Comparison of ENCODE assay signal across 12 cellular contexts in genomic region chr6:35049346-35049745, GRCh38.
DNase-seq lines count a peak whose midpoint lies in the region; ATAC-seq, FAIRE-seq and TF ChIP-seq lines count a peak whose summit lies in the region.
"Had no signal": no experiment of that assay in that cellular context is flagged by ENCODE, and none has a peak within 500 bp of the region (broad histone marks: within the 10 kb centered on the region; RNA-seq: fewer than 3 reads in every experiment).

No MANE protein-coding gene starts in this region.

- H4K20me1 ChIP-seq in fibroblast of lung (ENCODE audit: control insufficient read depth, extremely low read depth, insufficient read depth, low read length), result no peaks in the 10 kb centered on the region

- H3K9me3 ChIP-seq in heart left ventricle (no peaks in the 10 kb centered on the region), fibroblast of lung (ENCODE audit: control insufficient read depth, insufficient read depth, low read depth, low read length) (no peaks in the 10 kb centered on the region), pancreas (no peaks in the 10 kb centered on the region), uterus (no peaks in the 10 kb centered on the region)

- H3K36me3 ChIP-seq in heart left ventricle (peaks cover 0 to 21% (median 13%) of the 10 kb centered on the region in 9 donors), fibroblast of lung (ENCODE audit: control insufficient read depth, insufficient read depth, low read length) (no peaks in the 10 kb centered on the region), pancreas (peaks cover 0 to 6% (median 0%) of the 10 kb centered on the region in 3 donors), uterus (no peaks in the 10 kb centered on the region)

- H3K27ac ChIP-seq in heart left ventricle (peak overlapping the region; percentile 66 to 93 (median 83)), fibroblast of lung (ENCODE audit: insufficient read depth, low read length) (peak overlapping the region; percentile 46), pancreas (peak overlapping the region in 3 of 4 donors; percentile 1 to 74 (median 70)), uterus (peak overlapping the region; percentile 23 to 62)
- H3K27ac ChIP-seq: VCaP had no signal

- H3K9ac ChIP-seq in fibroblast of lung (ENCODE audit: insufficient read depth, low read length), result no peak overlapping the region

- whole genome bisulfite sequencing in heart left ventricle, 4 donors, result 81 to 84% (median 82%) methylated on average over 7 of the region's 7 CpGs
- WGBS in pancreas, 2 donors, result 95% methylated on average over 7 of the region's 7 CpGs

- H3K4me3 ChIP-seq in heart left ventricle, result no peak overlapping the region
- no peak overlapping the region for H3K4me3 ChIP-seq in fibroblast of lung (replicated peaks in 1 of 4; ENCODE audit: control extremely low read depth in 1 of 4, insufficient read depth in 1 of 4, low read depth in 3 of 4, low read length in 4 of 4)
- no peak overlapping the region for H3K4me3 ChIP-seq in pancreas
- no peak overlapping the region for H3K4me3 ChIP-seq in uterus

- H2AFZ ChIP-seq in fibroblast of lung (ENCODE audit: low read length), result no peak overlapping the region

- ATAC-seq in heart left ventricle (no peak), left cardiac atrium (no peak), pancreas (no peak), GM18867 (IDR thresholded peaks at IDR 0.05; ENCODE audit: unreplicated experiment) (no peak), HG03108 (IDR thresholded peaks at IDR 0.05; ENCODE audit: unreplicated experiment) (no peak)

- H3K27me3 ChIP-seq in heart left ventricle, result no peaks in the 10 kb centered on the region
- no peaks in the 10 kb centered on the region for H3K27me3 ChIP-seq in fibroblast of lung (ENCODE audit: control insufficient read depth, insufficient read depth, low read length)
- no peaks in the 10 kb centered on the region for H3K27me3 ChIP-seq in pancreas
- no peaks in the 10 kb centered on the region for H3K27me3 ChIP-seq in uterus

- TF ChIP-seq POLR2A in heart left ventricle (IDR thresholded peaks at IDR 0.05) (no peak), uterus (IDR thresholded peaks at IDR 0.05) (no peak)

- no peaks in the 10 kb centered on the region for H3K79me2 ChIP-seq in fibroblast of lung (ENCODE audit: control insufficient read depth, insufficient read depth, low read length)

- no peak for FAIRE-seq in pancreas (lab: Jason Lieb, UNC)
- FAIRE-seq: D721Med, kidney had no signal

- DNase-seq in heart left ventricle, result peak in 1 of 5 donors; percentile 18
- DNase-seq in left cardiac atrium, result no peak
- no peak for DNase-seq in fibroblast of lung (ENCODE audit: low read depth in 2 of 2)
- DNase-seq in pancreas, result no peak
- no peak for DNase-seq in uterus
- no peak for DNase-seq in NCI-H1417 treated with DMSO at 0.1 percent for 48 hours (lab: John Stamatoyannopoulos, UW)
- DNase-seq: kidney, natural killer cell had no signal

- peak overlapping the region; percentile 68 for H3K4me2 ChIP-seq in fibroblast of lung (ENCODE audit: extremely low read depth, insufficient read depth, low read length)

- TF ChIP-seq CTCF in heart left ventricle (IDR thresholded peaks at IDR 0.05) (no peak), fibroblast of lung (conservative IDR thresholded peaks at IDR 0.05 in 1 of 2, IDR thresholded peaks at IDR 0.05 in 1 of 2; ENCODE audit: low read depth in 1 of 2, low read length in 2 of 2) (no peak), pancreas (IDR thresholded peaks at IDR 0.05) (no peak), uterus (IDR thresholded peaks at IDR 0.05) (no peak)

- intact Hi-C loops in heart left ventricle (cut with DNase I) (no loop called here), left cardiac atrium (cut with DNase I) (no loop called here), pancreas (cut with DNase I) (no loop called here), uterus (cut with DNase I; ENCODE audit: low total_unique reads) (no loop called here)

- H3K4me1 ChIP-seq in heart left ventricle (peaks cover 29 to 99% (median 89%) of the 10 kb centered on the region in 12 donors), fibroblast of lung (ENCODE audit: control insufficient read depth, extremely low read depth, insufficient read depth, low read length) (peaks cover 40% of the 10 kb centered on the region), pancreas (peaks cover 11 to 26% (median 22%) of the 10 kb centered on the region in 3 donors), uterus (peaks cover 0 to 15% of the 10 kb centered on the region in 2 donors)
